ENCODE assay signal across 34 cellular contexts in genomic region chr13:20473888-20474287, GRCh38. TPM values are rescaled to one million over a fixed set of nuclear protein-coding genes. Genes with fewer than 3 reads are reported as not detected.
DNase-seq lines count a peak whose midpoint lies in the region; ATAC-seq and TF ChIP-seq lines count a peak whose summit lies in the region.
"Had no signal": no experiment of that assay in that cellular context is flagged by ENCODE, and none has a peak within 500 bp of the region (broad histone marks: within the 10 kb centered on the region; RNA-seq: fewer than 3 reads in every experiment).

No MANE protein-coding gene starts in this region.

- H2AK5ac ChIP-seq in mesenchymal stem cell (ENCODE audit: low read length, severe bottlenecking): peak overlapping the region; percentile 90

- intact Hi-C loops in body of pancreas (cut with DNase I): no loop called here

- H3K27me3 Mint-ChIP-seq in activated CD8-positive, alpha-beta memory T cell treated with anti-CD3 and anti-CD28 coated beads, Interleukin-2, amount 10 ng/mL, durations not matched to agents 7 days and 5 days: no peaks in the 10 kb centered on the region
- H3K27me3 Mint-ChIP-seq in T-cell: no peaks in the 10 kb centered on the region
- no peaks in the 10 kb centered on the region for H3K27me3 Mint-ChIP-seq in stimulated activated memory B cell treated with anti-CD40 and anti-IgM and Interleukin-4, amounts not matched to agents 10 μg/mL and 1 μg/mL and 100 μg/mL, for 72 hours

- no peak for TF ChIP-seq CTCF in body of pancreas (IDR thresholded peaks at IDR 0.05)

- CTCF ChIA-PET in activated CD8-positive, alpha-beta memory T cell treated with anti-CD3 and anti-CD28 coated beads, Interleukin-2, amount 10 ng/mL, durations not matched to agents 7 days and 5 days (lab: Charles Lee): no interaction called here
- CTCF ChIA-PET in T-cell (lab: Charles Lee): no interaction called here

- TF ChIP-seq POLR2A in body of pancreas (IDR thresholded peaks at IDR 0.05): no peak

- H4K91ac ChIP-seq in mesenchymal stem cell (ENCODE audit: low read length): no peak overlapping the region

- ATAC-seq in activated CD8-positive, alpha-beta memory T cell treated with anti-CD3 and anti-CD28 coated beads, Interleukin-2, amount 10 ng/mL, durations not matched to agents 7 days and 5 days: no peak
- no peak for ATAC-seq in T-cell (replicated peaks in 1 of 4)
- ATAC-seq in stimulated activated memory B cell treated with anti-CD40 and anti-IgM and Interleukin-4, amounts not matched to agents 10 μg/mL and 1 μg/mL and 100 μg/mL, for 72 hours: no peak
- no peak for ATAC-seq in GM18909 (IDR thresholded peaks at IDR 0.05; ENCODE audit: poor library complexity, unreplicated experiment)
- ATAC-seq in body of pancreas: no peak
- ATAC-seq: A549, GM23338, lower lobe of right lung, mucosa of descending colon had no signal

- H3K79me1 ChIP-seq in mesenchymal stem cell (replicated peaks; ENCODE audit: low read length, poor library complexity, severe bottlenecking): no peaks in the 10 kb centered on the region

- H2BK5ac ChIP-seq in mesenchymal stem cell (ENCODE audit: low read depth, low read length, poor library complexity, severe bottlenecking): no peak overlapping the region

- H3K27ac ChIP-seq in mesenchymal stem cell (ENCODE audit: low read length, poor library complexity, severe bottlenecking) (no peak overlapping the region), body of pancreas (no peak overlapping the region)
- H3K27ac ChIP-seq: brain microvascular endothelial cell, lower lobe of right lung, prostate gland, right lobe of liver, stomach, tibial artery, vagina had no signal

- H3K4me1 Mint-ChIP-seq in activated CD8-positive, alpha-beta memory T cell treated with anti-CD3 and anti-CD28 coated beads, Interleukin-2, amount 10 ng/mL, durations not matched to agents 7 days and 5 days: peaks cover 33% of the 10 kb centered on the region
- H3K4me1 Mint-ChIP-seq in T-cell: peaks cover 43 to 56% (median 44%) of the 10 kb centered on the region in 3 donors
- peaks cover 20% of the 10 kb centered on the region for H3K4me1 Mint-ChIP-seq in stimulated activated memory B cell treated with anti-CD40 and anti-IgM and Interleukin-4, amounts not matched to agents 10 μg/mL and 1 μg/mL and 100 μg/mL, for 72 hours
- H3K4me1 Mint-ChIP-seq: neural crest cell had no signal

- H3K27me3 ChIP-seq in mesenchymal stem cell (ENCODE audit: control insufficient read depth in 1 of 2, insufficient read depth in 1 of 2, low read length in 2 of 2) (no peaks in the 10 kb centered on the region), body of pancreas (no peaks in the 10 kb centered on the region)
- H3K27me3 ChIP-seq: brain microvascular endothelial cell, MG63, right lobe of liver, stomach, tibial artery, vagina had no signal

- H3K9me3 Mint-ChIP-seq in activated CD8-positive, alpha-beta memory T cell treated with anti-CD3 and anti-CD28 coated beads, Interleukin-2, amount 10 ng/mL, durations not matched to agents 7 days and 5 days (ENCODE audit: low read depth): no peaks in the 10 kb centered on the region
- no peaks in the 10 kb centered on the region for H3K9me3 Mint-ChIP-seq in T-cell
- H3K9me3 Mint-ChIP-seq in stimulated activated memory B cell treated with anti-CD40 and anti-IgM and Interleukin-4, amounts not matched to agents 10 μg/mL and 1 μg/mL and 100 μg/mL, for 72 hours: no peaks in the 10 kb centered on the region
- H3K9me3 Mint-ChIP-seq: GM23338, HFFc6, neural crest cell had no signal

- no peak overlapping the region for H2BK120ac ChIP-seq in mesenchymal stem cell (ENCODE audit: low read depth, low read length)

- H3K4ac ChIP-seq in mesenchymal stem cell (ENCODE audit: low read depth in 1 of 2, low read length in 2 of 2): no peak overlapping the region

- H3K4me3 ChIP-seq in mesenchymal stem cell (ENCODE audit: insufficient read depth in 1 of 2, low read depth in 1 of 2, low read length in 2 of 2) (no peak overlapping the region), body of pancreas (no peak overlapping the region)
- H3K4me3 ChIP-seq: A549, GM23338, lower lobe of right lung, MG63, mucosa of descending colon, prostate gland, right lobe of liver, stomach, tibial artery, vagina had no signal

- H3K14ac ChIP-seq in mesenchymal stem cell (ENCODE audit: low read length in 2 of 2): no peak overlapping the region

- H3K4me1 ChIP-seq in mesenchymal stem cell (ENCODE audit: control insufficient read depth, insufficient read depth, low read depth, low read length): peaks cover 26% of the 10 kb centered on the region
- peaks cover 8% of the 10 kb centered on the region for H3K4me1 ChIP-seq in body of pancreas
- H3K4me1 ChIP-seq: lower lobe of right lung, prostate gland, right lobe of liver, tibial artery, vagina had no signal

- no peak overlapping the region for H2AFZ ChIP-seq in mesenchymal stem cell (ENCODE audit: low read depth, low read length)
- H2AFZ ChIP-seq: GM23338 had no signal

- H3K36me3 ChIP-seq in mesenchymal stem cell (ENCODE audit: control insufficient read depth in 1 of 2, insufficient read depth in 2 of 2, low read depth in 1 of 2, low read length in 2 of 2) (no peaks in the 10 kb centered on the region), body of pancreas (replicated peaks in 1 of 2; ENCODE audit: insufficient read depth in 1 of 2, low read depth in 2 of 2) (no peaks in the 10 kb centered on the region)
- H3K36me3 ChIP-seq: brain microvascular endothelial cell, MG63, prostate gland, vagina had no signal

- no peak overlapping the region for H2BK12ac ChIP-seq in mesenchymal stem cell (ENCODE audit: low read length in 2 of 2)

- H3K9me3 ChIP-seq in mesenchymal stem cell (ENCODE audit: control insufficient read depth, low read length) (no peaks in the 10 kb centered on the region), body of pancreas (no peaks in the 10 kb centered on the region)
- H3K9me3 ChIP-seq: A549, lower lobe of right lung, MG63, mucosa of descending colon, prostate gland, right lobe of liver, stomach, tibial artery, vagina had no signal

- H4K8ac ChIP-seq in mesenchymal stem cell (ENCODE audit: low read length): no peak overlapping the region

- H3K9ac ChIP-seq in mesenchymal stem cell (ENCODE audit: low read length): no peak overlapping the region

- POLR2A ChIA-PET in T-cell (lab: Charles Lee): interaction anchor here (0.6 to 0.7 kb wide), 2 partner anchors 62 to 487 kb away, joined by 3 to 15 read pairs; no protein-coding TSS in a partner anchor

- peak overlapping the region; percentile 35 for H3K27ac Mint-ChIP-seq in activated CD8-positive, alpha-beta memory T cell treated with anti-CD3 and anti-CD28 coated beads, Interleukin-2, amount 10 ng/mL, durations not matched to agents 7 days and 5 days
- peak overlapping the region; percentile 29 to 89 for H3K27ac Mint-ChIP-seq in T-cell
- peak overlapping the region; percentile 64 for H3K27ac Mint-ChIP-seq in stimulated activated memory B cell treated with anti-CD40 and anti-IgM and Interleukin-4, amounts not matched to agents 10 μg/mL and 1 μg/mL and 100 μg/mL, for 72 hours
- H3K27ac Mint-ChIP-seq: GM23338, HFFc6 had no signal

- H2BK15ac ChIP-seq in mesenchymal stem cell (ENCODE audit: low read depth, poor library complexity, severe bottlenecking): no peak overlapping the region

- peaks cover 2% of the 10 kb centered on the region for H3K36me3 Mint-ChIP-seq in activated CD8-positive, alpha-beta memory T cell treated with anti-CD3 and anti-CD28 coated beads, Interleukin-2, amount 10 ng/mL, durations not matched to agents 7 days and 5 days
- H3K36me3 Mint-ChIP-seq in T-cell: peaks cover 9% of the 10 kb centered on the region
- no peaks in the 10 kb centered on the region for H3K36me3 Mint-ChIP-seq in stimulated activated memory B cell treated with anti-CD40 and anti-IgM and Interleukin-4, amounts not matched to agents 10 μg/mL and 1 μg/mL and 100 μg/mL, for 72 hours

- no peak overlapping the region for H3K23ac ChIP-seq in mesenchymal stem cell (ENCODE audit: low read length in 2 of 2)

- no peak overlapping the region for H3K4me2 ChIP-seq in mesenchymal stem cell (ENCODE audit: low read length, poor library complexity, severe bottlenecking)
- H3K4me2 ChIP-seq: GM23338 had no signal

- DNase-seq in activated CD8-positive, alpha-beta memory T cell treated with anti-CD3 and anti-CD28 coated beads, Interleukin-2, amount 10 ng/mL, durations not matched to agents 7 days and 5 days: no peak
- no peak for DNase-seq in activated CD8-positive, alpha-beta memory T cell treated with anti-CD3 and anti-CD28 coated beads, Interleukin-2, amount 50 U/mL, for 4 hours
- DNase-seq in T-cell: no peak
- DNase-seq in mesenchymal stem cell: no peak
- no peak for DNase-seq in DMS114 treated with DMSO at 0.1 percent for 48 hours (lab: John Stamatoyannopoulos, UW; ENCODE audit: unreplicated experiment)
- no peak for DNase-seq in body of pancreas
- DNase-seq: activated CD8-positive, alpha-beta memory T cell treated with anti-CD3 and anti-CD28 coated beads for 24 hours; activated naive CD4-positive, alpha-beta T cell; activated T-cell treated with anti-CD3 and anti-CD28 coated beads, Interleukin-2, amount 50 U/mL, for 48 hours; amniotic stem cell; brain microvascular endothelial cell; DMS 273 treated with DMSO at 0.1 percent for 48 hours; EL; HFFc6; KG1; lower lobe of right lung; MG63; mucosa of descending colon; NCI-H1105 treated with DMSO at 0.1 percent for 48 hours; NCI-H2029 treated with DMSO at 0.1 percent for 48 hours; NCI-H524; OCI-M1; right lobe of liver; stimulated activated CD4-positive, alpha-beta T cell treated with anti-CD3 and anti-CD28 coated beads, Interleukin-2, amount 100 ng/mL, for 48 hours; stomach; T-helper 1 cell; tibial artery had no signal

- WGBS in mesenchymal stem cell: 82% methylated on average over 6 of the region's 6 CpGs
- WGBS in body of pancreas, 2 donors: 84 to 92% methylated on average over 6 of the region's 6 CpGs

- H3K18ac ChIP-seq in mesenchymal stem cell (ENCODE audit: low read depth in 1 of 2, low read length in 2 of 2): no peak overlapping the region

- no peak overlapping the region for H3K4me3 Mint-ChIP-seq in activated CD8-positive, alpha-beta memory T cell treated with anti-CD3 and anti-CD28 coated beads, Interleukin-2, amount 10 ng/mL, durations not matched to agents 7 days and 5 days
- peak overlapping the region in 1 of 3 donors; percentile 39 for H3K4me3 Mint-ChIP-seq in T-cell
- H3K4me3 Mint-ChIP-seq in stimulated activated memory B cell treated with anti-CD40 and anti-IgM and Interleukin-4, amounts not matched to agents 10 μg/mL and 1 μg/mL and 100 μg/mL, for 72 hours: no peak overlapping the region
- H3K4me3 Mint-ChIP-seq: GM23338, HFFc6, neural crest cell had no signal

RNA-seq across cellular contexts. Expression of gene CRYL1, which starts 51.8 kb away (rescaled TPM):
- 10 to 100 TPM; 11.3 to 13.1 TPM for total RNA-seq in activated CD8-positive, alpha-beta memory T cell treated with anti-CD3 and anti-CD28 coated beads, Interleukin-2, amount 10 ng/mL, durations not matched to agents 7 days and 5 days
- 10 to 100 TPM; 12.3 to 21.5 (median 17.9) TPM for total RNA-seq in T-cell
- polyA plus RNA-seq in mesenchymal stem cell (2013, experiment 1 of 2): 5.0 TPM
- polyA plus RNA-seq in mesenchymal stem cell (2013, experiment 2 of 2): 4.7 TPM
- 10 to 100 TPM; 14.5 to 32.2 TPM for total RNA-seq in body of pancreas
